1 cellular context compared by ENCODE assay signal in the genomic region with DNA sequence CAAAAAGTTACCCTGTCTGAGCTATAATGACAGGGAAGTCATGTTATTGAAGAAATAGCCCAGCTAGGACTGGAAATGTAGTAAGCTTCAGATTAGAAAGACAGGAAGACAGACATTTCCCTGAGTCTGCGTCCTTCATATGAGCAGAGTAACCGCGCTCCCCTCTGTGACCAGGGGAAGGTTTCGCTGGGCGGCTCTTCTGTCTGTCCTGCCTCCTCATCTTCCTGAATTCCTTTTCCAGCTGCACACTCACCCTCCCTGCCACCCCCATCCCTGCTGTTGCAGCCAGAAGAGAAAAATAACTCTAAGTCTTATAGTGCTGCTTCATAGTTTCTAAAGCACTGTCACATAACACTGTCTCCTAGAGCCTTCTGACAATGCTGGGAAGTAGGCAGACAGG.
TF ChIP-seq lines count a peak whose summit lies in the region.

No MANE protein-coding gene starts in this region.

TF ChIP-seq in GM12878, 131 proteins besides CTCF, POLR2A, EP300 and RAD21:
- TF ChIP-seq, protein P1, sequence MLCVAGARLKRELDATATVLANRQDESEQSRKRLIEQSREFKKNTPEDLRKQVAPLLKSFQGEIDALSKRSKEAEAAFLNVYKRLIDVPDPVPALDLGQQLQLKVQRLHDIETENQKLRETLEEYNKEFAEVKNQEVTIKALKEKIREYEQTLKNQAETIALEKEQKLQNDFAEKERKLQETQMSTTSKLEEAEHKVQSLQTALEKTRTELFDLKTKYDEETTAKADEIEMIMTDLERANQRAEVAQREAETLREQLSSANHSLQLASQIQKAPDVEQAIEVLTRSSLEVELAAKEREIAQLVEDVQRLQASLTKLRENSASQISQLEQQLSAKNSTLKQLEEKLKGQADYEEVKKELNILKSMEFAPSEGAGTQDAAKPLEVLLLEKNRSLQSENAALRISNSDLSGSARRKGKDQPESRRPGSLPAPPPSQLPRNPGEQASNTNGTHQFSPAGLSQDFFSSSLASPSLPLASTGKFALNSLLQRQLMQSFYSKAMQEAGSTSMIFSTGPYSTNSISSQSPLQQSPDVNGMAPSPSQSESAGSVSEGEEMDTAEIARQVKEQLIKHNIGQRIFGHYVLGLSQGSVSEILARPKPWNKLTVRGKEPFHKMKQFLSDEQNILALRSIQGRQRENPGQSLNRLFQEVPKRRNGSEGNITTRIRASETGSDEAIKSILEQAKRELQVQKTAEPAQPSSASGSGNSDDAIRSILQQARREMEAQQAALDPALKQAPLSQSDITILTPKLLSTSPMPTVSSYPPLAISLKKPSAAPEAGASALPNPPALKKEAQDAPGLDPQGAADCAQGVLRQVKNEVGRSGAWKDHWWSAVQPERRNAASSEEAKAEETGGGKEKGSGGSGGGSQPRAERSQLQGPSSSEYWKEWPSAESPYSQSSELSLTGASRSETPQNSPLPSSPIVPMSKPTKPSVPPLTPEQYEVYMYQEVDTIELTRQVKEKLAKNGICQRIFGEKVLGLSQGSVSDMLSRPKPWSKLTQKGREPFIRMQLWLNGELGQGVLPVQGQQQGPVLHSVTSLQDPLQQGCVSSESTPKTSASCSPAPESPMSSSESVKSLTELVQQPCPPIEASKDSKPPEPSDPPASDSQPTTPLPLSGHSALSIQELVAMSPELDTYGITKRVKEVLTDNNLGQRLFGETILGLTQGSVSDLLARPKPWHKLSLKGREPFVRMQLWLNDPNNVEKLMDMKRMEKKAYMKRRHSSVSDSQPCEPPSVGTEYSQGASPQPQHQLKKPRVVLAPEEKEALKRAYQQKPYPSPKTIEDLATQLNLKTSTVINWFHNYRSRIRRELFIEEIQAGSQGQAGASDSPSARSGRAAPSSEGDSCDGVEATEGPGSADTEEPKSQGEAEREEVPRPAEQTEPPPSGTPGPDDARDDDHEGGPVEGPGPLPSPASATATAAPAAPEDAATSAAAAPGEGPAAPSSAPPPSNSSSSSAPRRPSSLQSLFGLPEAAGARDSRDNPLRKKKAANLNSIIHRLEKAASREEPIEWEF (IDR thresholded peaks at IDR 0.05; ENCODE audit: insufficient replicate concordance, low read depth, low read length): no peak
- TF ChIP-seq RUNX3 (IDR thresholded peaks at IDR 0.05; ENCODE audit: low read length) (no peak), EZH2 (IDR thresholded peaks at IDR 0.05; ENCODE audit: borderline replicate concordance, control insufficient read depth, low read depth, low read length) (no peak), PML (IDR thresholded peaks at IDR 0.05; ENCODE audit: low read length) (no peak), ATF2 (IDR thresholded peaks at IDR 0.05; ENCODE audit: low read length) (no peak), IKZF1 (conservative IDR thresholded peaks at IDR 0.05) (no peak), MYC (IDR thresholded peaks at IDR 0.05; ENCODE audit: insufficient read depth, insufficient read length, insufficient replicate concordance, low read length, severe bottlenecking) (no peak), SUPT20H (IDR thresholded peaks at IDR 0.05; ENCODE audit: borderline replicate concordance, control insufficient read depth, low read depth, low read length) (no peak), SREBF1 (IDR thresholded peaks at IDR 0.05; ENCODE audit: low read length) (no peak), SP1 (IDR thresholded peaks at IDR 0.05; ENCODE audit: low read depth, low read length) (no peak), BMI1 (IDR thresholded peaks at IDR 0.05; ENCODE audit: borderline replicate concordance) (no peak), CREB1 (IDR thresholded peaks at IDR 0.05; ENCODE audit: low read depth) (no peak), CHD2 (IDR thresholded peaks at IDR 0.05; ENCODE audit: borderline replicate concordance, low read depth, low read length) (no peak), MXI1 (IDR thresholded peaks at IDR 0.05; ENCODE audit: low read depth, low read length) (no peak), SRF (IDR thresholded peaks at IDR 0.05; ENCODE audit: low read depth in 2 of 2, low read length in 2 of 2) (no peak), SIX5 (IDR thresholded peaks at IDR 0.05; ENCODE audit: low read depth, low read length, severe bottlenecking) (no peak), KLF5 (IDR thresholded peaks at IDR 0.05; ENCODE audit: partially characterized antibody) (no peak)
